Comparison of ENCODE assay signal across 1 cellular context in genomic region chr2:191645807-191646611, GRCh38.
TF ChIP-seq lines count a peak whose summit lies in the region.

No MANE protein-coding gene starts in this region.

TF ChIP-seq in HepG2, 621 proteins besides CTCF, POLR2A, EP300 and RAD21 (continued from another document):
- no peak for TF ChIP-seq HINFP (CRISPR knock-in tag; IDR thresholded peaks at IDR 0.05; ENCODE audit: low read depth)
- TF ChIP-seq FLYWCH1 (CRISPR knock-in tag; IDR thresholded peaks at IDR 0.05) = no peak
- TF ChIP-seq ATF6 (CRISPR knock-in tag; conservative IDR thresholded peaks at IDR 0.05) = no peak
- TF ChIP-seq MAFF (IDR thresholded peaks at IDR 0.05; ENCODE audit: low read depth, low read length) = no peak
- TF ChIP-seq ZNF761 (CRISPR knock-in tag; conservative IDR thresholded peaks at IDR 0.05) = no peak
- no peak for TF ChIP-seq ZNF496 (CRISPR knock-in tag; IDR thresholded peaks at IDR 0.05; ENCODE audit: insufficient replicate concordance)
- TF ChIP-seq HES4 (CRISPR knock-in tag; IDR thresholded peaks at IDR 0.05; ENCODE audit: borderline replicate concordance) = no peak
- TF ChIP-seq ZNF232 (CRISPR knock-in tag; IDR thresholded peaks at IDR 0.05; ENCODE audit: borderline replicate concordance) = no peak
- no peak for TF ChIP-seq SNRNP70 (IDR thresholded peaks at IDR 0.05; ENCODE audit: low read depth, low read length)
- TF ChIP-seq HIVEP1 (CRISPR knock-in tag; IDR thresholded peaks at IDR 0.05) = no peak
- no peak for TF ChIP-seq NFATC3 (CRISPR knock-in tag; IDR thresholded peaks at IDR 0.05)
- no peak for TF ChIP-seq ZBTB44 (CRISPR knock-in tag; IDR thresholded peaks at IDR 0.05)
- no peak for TF ChIP-seq FOXC1 (CRISPR knock-in tag; IDR thresholded peaks at IDR 0.05; ENCODE audit: borderline replicate concordance)
